Comparison of ENCODE assay signal across 10 cellular contexts in genomic region chr12:92297932-92298681, GRCh38.
DNase-seq lines count a peak whose midpoint lies in the region; ATAC-seq, FAIRE-seq and TF ChIP-seq lines count a peak whose summit lies in the region.
"Had no signal": no experiment of that assay in that cellular context is flagged by ENCODE, and none has a peak within 500 bp of the region (broad histone marks: within the 10 kb centered on the region; RNA-seq: fewer than 3 reads in every experiment).

No MANE protein-coding gene starts in this region.

- TF ChIP-seq EP300 in sigmoid colon (IDR thresholded peaks at IDR 0.05): no peak

- no peak for TF ChIP-seq CTCF in GM06990 (IDR thresholded peaks at IDR 0.05; ENCODE audit: insufficient read depth, low read length, poor library complexity, severe bottlenecking)
- TF ChIP-seq CTCF in body of pancreas (IDR thresholded peaks at IDR 0.05): no peak
- no peak for TF ChIP-seq CTCF in pancreas (IDR thresholded peaks at IDR 0.05)
- TF ChIP-seq CTCF in sigmoid colon (IDR thresholded peaks at IDR 0.05): no peak

- WGBS in body of pancreas, 2 donors: 70 to 74% methylated on average over 8 of the region's 8 CpGs
- 81 to 84% methylated on average over 8 of the region's 8 CpGs for WGBS in pancreas, 2 donors
- WGBS in sigmoid colon, 2 donors: 67 to 79% methylated on average over 8 of the region's 8 CpGs

- H3K4me3 ChIP-seq in GM06990 (replicated peaks; ENCODE audit: low read depth, low read length) (no peak overlapping the region), body of pancreas (no peak overlapping the region), pancreas (no peak overlapping the region), sigmoid colon (no peak overlapping the region)

- H3K36me3 ChIP-seq in GM06990 (ENCODE audit: control insufficient read depth, insufficient read depth, low read length) (no peaks in the 10 kb centered on the region), body of pancreas (replicated peaks in 1 of 2; ENCODE audit: insufficient read depth in 1 of 2, low read depth in 2 of 2) (no peaks in the 10 kb centered on the region), pancreas (no peaks in the 10 kb centered on the region), sigmoid colon (no peaks in the 10 kb centered on the region)

- H3K9me3 ChIP-seq in body of pancreas (no peaks in the 10 kb centered on the region), pancreas (no peaks in the 10 kb centered on the region), sigmoid colon (no peaks in the 10 kb centered on the region)

- intact Hi-C loops in body of pancreas (cut with DNase I): no loop called here
- intact Hi-C loops in pancreas (cut with DNase I): no loop called here
- intact Hi-C loops in sigmoid colon (cut with DNase I): no loop called here

- no peaks in the 10 kb centered on the region for H3K4me1 ChIP-seq in body of pancreas
- no peaks in the 10 kb centered on the region for H3K4me1 ChIP-seq in pancreas
- no peaks in the 10 kb centered on the region for H3K4me1 ChIP-seq in sigmoid colon

- FAIRE-seq in pancreas (lab: Jason Lieb, UNC): no peak

- H3K27ac ChIP-seq in body of pancreas (peak overlapping the region in 1 of 4 donors; percentile 4), pancreas (no peak overlapping the region), sigmoid colon (peak overlapping the region in 1 of 4 donors; percentile 36)

- H3K27me3 ChIP-seq in GM06990 (replicated peaks; ENCODE audit: control insufficient read depth, insufficient read depth, low read length) (no peaks in the 10 kb centered on the region), body of pancreas (no peaks in the 10 kb centered on the region), pancreas (no peaks in the 10 kb centered on the region), sigmoid colon (no peaks in the 10 kb centered on the region)

- ATAC-seq in body of pancreas: peak; percentile 52
- peak in 3 of 4 donors; percentile 31 to 60 (median 49) for ATAC-seq in pancreas

- no peak for TF ChIP-seq POLR2A in body of pancreas (IDR thresholded peaks at IDR 0.05)
- TF ChIP-seq POLR2A in sigmoid colon (IDR thresholded peaks at IDR 0.05): no peak

- DNase-seq in GM06990 (ENCODE audit: extremely low read depth, insufficient read length) (peak; percentile 11), HS-5 (ENCODE audit: low read depth) (peak; percentile 50), body of pancreas (peak in 1 of 4 donors; percentile 19), pancreas (no peak), middle frontal gyrus (ENCODE audit: extremely low spot score, low spot score) (no peak), DMS 273 treated with DMSO at 0.1 percent for 48 hours (lab: John Stamatoyannopoulos, UW) (no peak), sigmoid colon (no peak), HPDE6-E6E7 (ENCODE audit: extremely low spot score) (no peak)
- DNase-seq: cerebellar nuclear complex, posterior cingulate gyrus had no signal

Comparison
In these comparisons a context has a peak if more than half of its experiments do, and no peak if none do; other contexts are left out.
1. DNase-seq: peak in GM06990 (single experiment) and HS-5 (single experiment); none in pancreas (0 of 6), middle frontal gyrus (single experiment), DMS 273 treated with DMSO at 0.1 percent for 48 hours (single experiment), sigmoid colon (single experiment) and HPDE6-E6E7 (single experiment).